ENCODE assay signal across 11 cellular contexts in genomic region chr16:66366433-66367299, GRCh38. TPM values are rescaled to one million over a fixed set of nuclear protein-coding genes. Genes with fewer than 3 reads are reported as not detected.
DNase-seq lines count a peak whose midpoint lies in the region; ATAC-seq and TF ChIP-seq lines count a peak whose summit lies in the region.
"Had no signal": no experiment of that assay in that cellular context is flagged by ENCODE, and none has a peak within 500 bp of the region (broad histone marks: within the 10 kb centered on the region; RNA-seq: fewer than 3 reads in every experiment).

A gene with protein sequence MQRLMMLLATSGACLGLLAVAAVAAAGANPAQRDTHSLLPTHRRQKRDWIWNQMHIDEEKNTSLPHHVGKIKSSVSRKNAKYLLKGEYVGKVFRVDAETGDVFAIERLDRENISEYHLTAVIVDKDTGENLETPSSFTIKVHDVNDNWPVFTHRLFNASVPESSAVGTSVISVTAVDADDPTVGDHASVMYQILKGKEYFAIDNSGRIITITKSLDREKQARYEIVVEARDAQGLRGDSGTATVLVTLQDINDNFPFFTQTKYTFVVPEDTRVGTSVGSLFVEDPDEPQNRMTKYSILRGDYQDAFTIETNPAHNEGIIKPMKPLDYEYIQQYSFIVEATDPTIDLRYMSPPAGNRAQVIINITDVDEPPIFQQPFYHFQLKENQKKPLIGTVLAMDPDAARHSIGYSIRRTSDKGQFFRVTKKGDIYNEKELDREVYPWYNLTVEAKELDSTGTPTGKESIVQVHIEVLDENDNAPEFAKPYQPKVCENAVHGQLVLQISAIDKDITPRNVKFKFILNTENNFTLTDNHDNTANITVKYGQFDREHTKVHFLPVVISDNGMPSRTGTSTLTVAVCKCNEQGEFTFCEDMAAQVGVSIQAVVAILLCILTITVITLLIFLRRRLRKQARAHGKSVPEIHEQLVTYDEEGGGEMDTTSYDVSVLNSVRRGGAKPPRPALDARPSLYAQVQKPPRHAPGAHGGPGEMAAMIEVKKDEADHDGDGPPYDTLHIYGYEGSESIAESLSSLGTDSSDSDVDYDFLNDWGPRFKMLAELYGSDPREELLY (plus strand): TSS chr16:66366691. CDS start chr16:66379338, 12,647 bp downstream.

- TF ChIP-seq POLR2A in breast epithelium (IDR thresholded peaks at IDR 0.05): no peak

- CTCF ChIA-PET in MCF 10A (lab: Yijun Ruan, JAX): interaction anchor here (0.6 to 7.8 kb wide), 5 partner anchors 10 to 1096 kb away, joined by 3 to 91 read pairs (median 6); no protein-coding TSS in a partner anchor
- CTCF ChIA-PET in CD8-positive, alpha-beta memory T cell (lab: Charles Lee): interaction anchor here (0.8 to 1.7 kb wide), 2 partner anchors 9 kb away, joined by 3 to 5 read pairs; no protein-coding TSS in a partner anchor

- peak within 1 kb of the TSS; percentile 41 to 63 (median 48) for H3K4me3 ChIP-seq in breast epithelium
- H3K4me3 ChIP-seq in CD8-positive, alpha-beta memory T cell (ENCODE audit: low read length): no peak within 1 kb of the TSS

- POLR2A ChIA-PET in MCF 10A (lab: Yijun Ruan, JAX): no interaction called here
- POLR2A ChIA-PET in CD8-positive, alpha-beta memory T cell (lab: Charles Lee): no interaction called here

- no TSS peak for BruUV-seq in MCF 10A (replicated peaks; lab: Mats Ljungman, UMichigan)

- H3K27ac ChIP-seq in breast epithelium: peak within 1 kb of the TSS; percentile 82 to 88
- H3K27ac ChIP-seq in CD8-positive, alpha-beta memory T cell (ENCODE audit: low read depth, low read length): no peak within 1 kb of the TSS

- H3K27me3 Mint-ChIP-seq in MCF 10A (ENCODE audit: insufficient read depth, unreplicated experiment): peaks cover 36% of the 10 kb centered on the region
- H3K27me3 Mint-ChIP-seq in CD8-positive, alpha-beta memory T cell: peaks cover 29 to 48% of the 10 kb centered on the region in 2 donors

- H3K36me3 ChIP-seq in breast epithelium: no peaks in the 10 kb centered on the region
- H3K36me3 ChIP-seq in CD8-positive, alpha-beta memory T cell (ENCODE audit: insufficient read depth, low read length): no peaks in the 10 kb centered on the region

- no peak within 1 kb of the TSS for H3K4me3 Mint-ChIP-seq in MCF 10A (ENCODE audit: unreplicated experiment)
- H3K4me3 Mint-ChIP-seq in CD8-positive, alpha-beta memory T cell: no peak within 1 kb of the TSS

- no peak within 1 kb of the TSS for H3K27ac Mint-ChIP-seq in MCF 10A (ENCODE audit: low read depth, unreplicated experiment)
- H3K27ac Mint-ChIP-seq in CD8-positive, alpha-beta memory T cell: no peak within 1 kb of the TSS

- no peak for ATAC-seq in omental fat pad (ENCODE audit: low FRiP score)

- no peaks in the 10 kb centered on the region for H3K36me3 Mint-ChIP-seq in MCF 10A (ENCODE audit: insufficient read depth, unreplicated experiment)
- peaks cover 0 to 6% (median 0%) of the 10 kb centered on the region in 3 donors for H3K36me3 Mint-ChIP-seq in CD8-positive, alpha-beta memory T cell

- H3K4me1 ChIP-seq in breast epithelium: peaks cover 5 to 15% of the 10 kb centered on the region in 2 donors
- H3K4me1 ChIP-seq in CD8-positive, alpha-beta memory T cell (ENCODE audit: insufficient read depth, low read length): no peaks in the 10 kb centered on the region

- H3K9me3 Mint-ChIP-seq in MCF 10A (ENCODE audit: unreplicated experiment): no peaks in the 10 kb centered on the region
- no peaks in the 10 kb centered on the region for H3K9me3 Mint-ChIP-seq in CD8-positive, alpha-beta memory T cell

- peak; percentile 67 to 82 for DNase-seq in breast epithelium (ENCODE audit: low spot score in 2 of 2)
- DNase-seq in MCF 10A (ENCODE audit: unreplicated experiment): no peak
- DNase-seq in glomerular endothelial cell (ENCODE audit: extremely low read depth, low read depth, low spot score): no peak
- no peak for DNase-seq in omental fat pad (ENCODE audit: low spot score)
- DNase-seq in activated CD4-positive, alpha-beta T cell treated with anti-CD3 and anti-CD28 coated beads, Interleukin-2, amount 50 U/mL, for 4 hours: no peak
- DNase-seq in CD8-positive, alpha-beta memory T cell: no peak
- DNase-seq in retina: no peak
- DNase-seq in HT-29 (ENCODE audit: low spot score): no peak
- DNase-seq: NCI-H2081 had no signal

- TF ChIP-seq CTCF in breast epithelium (IDR thresholded peaks at IDR 0.05) (no peak), MCF 10A (IDR thresholded peaks at IDR 0.05; ENCODE audit: unreplicated experiment) (no peak), omental fat pad (IDR thresholded peaks at IDR 0.05) (no peak)

- intact Hi-C loops in breast epithelium (cut with DNase I; ENCODE audit: low total_unique reads): loop anchor here (10.0 kb wide), 1 partner anchor 368 kb away; no protein-coding TSS in a partner anchor
- intact Hi-C loops in MCF 10A (cut with micrococcal nuclease): no loop called here

- peaks cover 7% of the 10 kb centered on the region for H3K4me1 Mint-ChIP-seq in MCF 10A (ENCODE audit: insufficient read depth, unreplicated experiment)
- H3K4me1 Mint-ChIP-seq in CD8-positive, alpha-beta memory T cell: peaks cover 0 to 7% (median 2%) of the 10 kb centered on the region in 3 donors

- H3K27me3 ChIP-seq in breast epithelium: no peaks in the 10 kb centered on the region
- peaks cover under 1% of the 10 kb centered on the region for H3K27me3 ChIP-seq in CD8-positive, alpha-beta memory T cell (ENCODE audit: insufficient read depth, low read length, poor library complexity, severe bottlenecking)

- no peaks in the 10 kb centered on the region for H3K9me3 ChIP-seq in breast epithelium
- H3K9me3 ChIP-seq in CD8-positive, alpha-beta memory T cell (ENCODE audit: low read length): no peaks in the 10 kb centered on the region

RNA-seq across cellular contexts. Expression of the gene that starts here (rescaled TPM):
- total RNA-seq in breast epithelium (10 to 100 TPM; 19.2 to 52.8 (median 45.1) TPM), MCF 10A (2022) (not detected in 2 replicates), glomerular endothelial cell (1,376 and 1,752 TPM in 2 replicates), omental fat pad (100 to 1,000 TPM in 1 of 4 donors, 10 to 100 TPM in 3; 31.8 to 237 (median 95.8) TPM)
- not detected for total RNA-seq in CD8-positive, alpha-beta memory T cell
- not detected for polyA plus RNA-seq in CD8-positive, alpha-beta memory T cell
- 0.05 TPM in 1 of 2 replicates, not detected in the other for total RNA-seq in HT-29 (2014; rRNA removed; shearing (Covaris generic))
- total RNA-seq: activated CD8-positive, alpha-beta memory T cell treated with anti-CD3 and anti-CD28 coated beads for 36 hours; SK-MEL-5 had no signal

Comparison
In these comparisons a context has a peak if more than half of its experiments do, and no peak if none do; other contexts are left out.
1. RNA of the gene that starts here (total RNA-seq): 1,376 to 1,752 TPM in glomerular endothelial cell, 31.8 to 237 TPM in omental fat pad and 19.2 to 52.8 TPM in breast epithelium; not detected in MCF 10A, not detected in CD8-positive, alpha-beta memory T cell and 0.05 TPM in HT-29; every median in the first group is over 10 times any median in the second.
2. DNase-seq: peak in breast epithelium (2 of 2); none in MCF 10A (single experiment), glomerular endothelial cell (single experiment), omental fat pad (single experiment), activated CD4-positive, alpha-beta T cell treated with anti-CD3 and anti-CD28 coated beads, Interleukin-2, amount 50 U/mL, for 4 hours (0 of 2), CD8-positive, alpha-beta memory T cell (0 of 5), retina (single experiment) and HT-29 (single experiment).